In the genomic region with DNA sequence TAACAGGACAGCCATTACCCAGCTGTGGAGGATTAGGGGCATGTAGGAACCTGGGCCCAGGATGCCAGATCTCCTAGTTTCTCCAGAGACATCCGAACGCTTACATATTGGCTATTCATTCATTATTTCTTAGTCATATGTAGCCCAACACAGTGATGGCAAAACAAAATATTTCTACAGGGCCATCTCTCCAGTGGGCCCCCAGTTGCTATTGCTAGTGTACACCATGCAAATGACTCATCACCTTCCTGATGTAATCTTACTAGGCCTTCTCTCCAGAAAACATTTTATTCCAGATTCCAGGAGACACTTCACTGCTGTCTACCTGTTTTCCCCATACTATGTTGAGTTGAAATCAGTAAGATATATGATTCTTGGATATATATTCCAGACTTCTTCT, we compare ENCODE assay signal across 16 cellular contexts.
"Had no signal": no experiment of that assay in that cellular context is flagged by ENCODE, and none has a peak within 500 bp of the region (broad histone marks: within the 10 kb centered on the region; RNA-seq: fewer than 3 reads in every experiment).

No MANE protein-coding gene starts in this region.

- H3K27me3 Mint-ChIP-seq: activated CD4-positive, alpha-beta T cell treated with anti-CD3 and anti-CD28 coated beads for 36 hours; activated CD8-positive, alpha-beta T cell treated with anti-CD3 and anti-CD28 coated beads for 36 hours; natural killer cell treated with Interleukin-12 subunit alpha and Interleukin-12 subunit beta and Interleukin-15 and Interleukin-18, amount 100 ng/mL, for 72 hours; stimulated activated naive CD8-positive, alpha-beta T cell treated with anti-CD3 and anti-CD28 coated beads, Interleukin-15, Interleukin-2, amounts not matched to agents 100 ng/mL and 50 ng/mL, for 24 hours had no signal

- H3K36me3 ChIP-seq: sigmoid colon, thoracic aorta, WERI-Rb-1 had no signal

- H3K4me1 Mint-ChIP-seq: activated CD4-positive, alpha-beta T cell treated with anti-CD3 and anti-CD28 coated beads for 36 hours had no signal

- H3K27me3 ChIP-seq: sigmoid colon had no signal

- H3K27ac ChIP-seq: psoas muscle, sigmoid colon, thoracic aorta, WERI-Rb-1 had no signal

- H3K36me3 Mint-ChIP-seq: natural killer cell treated with Interleukin-12 subunit alpha and Interleukin-12 subunit beta and Interleukin-15 and Interleukin-18, amount 100 ng/mL, for 72 hours had no signal

- H3K27ac Mint-ChIP-seq: activated CD4-positive, alpha-beta T cell treated with anti-CD3 and anti-CD28 coated beads for 36 hours; activated CD8-positive, alpha-beta T cell treated with anti-CD3 and anti-CD28 coated beads for 36 hours; activated T-helper 1 cell treated with anti-CD3 and anti-CD28 coated beads, Interleukin-12 subunit alpha, Interleukin-12 subunit beta, Interleukin-2, Interleukin-4 antibody, amounts not matched to agents 30 ng/mL and 10 ng/mL and 1 ng/mL, durations not matched to agents 14 hours and 24 hours and 36 hours; immature natural killer cell; natural killer cell treated with Interleukin-12 subunit alpha and Interleukin-12 subunit beta and Interleukin-15 and Interleukin-18, amount 100 ng/mL, for 72 hours; stimulated activated naive CD8-positive, alpha-beta T cell treated with anti-CD3 and anti-CD28 coated beads, Interleukin-15, Interleukin-2, amounts not matched to agents 100 ng/mL and 50 ng/mL, for 24 hours had no signal

- DNase-seq: activated CD4-positive, alpha-beta T cell treated with anti-CD3 and anti-CD28 coated beads for 36 hours; activated CD8-positive, alpha-beta memory T cell treated with anti-CD3 and anti-CD28 coated beads, Interleukin-2, amount 50 U/mL, for 4 hours; activated CD8-positive, alpha-beta T cell treated with anti-CD3 and anti-CD28 coated beads for 36 hours; activated naive CD4-positive, alpha-beta T cell; central memory CD4-positive, alpha-beta T cell; erythroblast; immature natural killer cell; psoas muscle; sigmoid colon; stimulated activated CD4-positive, alpha-beta T cell treated with anti-CD3 and anti-CD28 coated beads, Interleukin-2, amount 100 ng/mL, for 48 hours; T-helper 1 cell; WERI-Rb-1 had no signal

- H3K9me3 ChIP-seq: psoas muscle, sigmoid colon, thoracic aorta had no signal

- H3K4me3 ChIP-seq: psoas muscle, sigmoid colon, thoracic aorta had no signal

- H3K4me1 ChIP-seq: psoas muscle had no signal

- ATAC-seq: activated CD4-positive, alpha-beta T cell treated with anti-CD3 and anti-CD28 coated beads for 36 hours; activated CD8-positive, alpha-beta T cell treated with anti-CD3 and anti-CD28 coated beads for 36 hours; natural killer cell treated with Interleukin-12 subunit alpha and Interleukin-12 subunit beta and Interleukin-15 and Interleukin-18, amount 100 ng/mL, for 72 hours; psoas muscle had no signal

- H3K4me3 Mint-ChIP-seq: activated CD4-positive, alpha-beta T cell treated with anti-CD3 and anti-CD28 coated beads for 36 hours; activated CD8-positive, alpha-beta T cell treated with anti-CD3 and anti-CD28 coated beads for 36 hours; activated T-helper 1 cell treated with anti-CD3 and anti-CD28 coated beads, Interleukin-12 subunit alpha, Interleukin-12 subunit beta, Interleukin-2, Interleukin-4 antibody, amounts not matched to agents 30 ng/mL and 10 ng/mL and 1 ng/mL, durations not matched to agents 14 hours and 24 hours and 36 hours; immature natural killer cell; natural killer cell treated with Interleukin-12 subunit alpha and Interleukin-12 subunit beta and Interleukin-15 and Interleukin-18, amount 100 ng/mL, for 72 hours; stimulated activated naive CD8-positive, alpha-beta T cell treated with anti-CD3 and anti-CD28 coated beads, Interleukin-15, Interleukin-2, amounts not matched to agents 100 ng/mL and 50 ng/mL, for 24 hours had no signal
